Comparison of ENCODE assay signal across 8 cellular contexts in genomic region chr2:218879881-218880748, GRCh38. TPM values are rescaled to one million over a fixed set of nuclear protein-coding genes. Genes with fewer than 3 reads are reported as not detected.
DNase-seq lines count a peak whose midpoint lies in the region; ATAC-seq and TF ChIP-seq lines count a peak whose summit lies in the region.

No MANE protein-coding gene starts in this region.

- peak overlapping the region; percentile 31 for H3K27ac ChIP-seq in CD8-positive, alpha-beta memory T cell (ENCODE audit: low read depth, low read length)
- H3K27ac ChIP-seq in sigmoid colon, result no peak overlapping the region

- ATAC-seq in GM19351 (IDR thresholded peaks at IDR 0.05; ENCODE audit: unreplicated experiment) (peak; percentile 73), HG03439 (IDR thresholded peaks at IDR 0.05; ENCODE audit: unreplicated experiment) (peak; percentile 71)

- no peak for TF ChIP-seq EP300 in sigmoid colon (IDR thresholded peaks at IDR 0.05)

- no peaks in the 10 kb centered on the region for H3K9me3 ChIP-seq in CD8-positive, alpha-beta memory T cell (ENCODE audit: low read length)
- no peaks in the 10 kb centered on the region for H3K9me3 ChIP-seq in sigmoid colon

- intact Hi-C loops in sigmoid colon (cut with DNase I), result no loop called here

- H3K36me3 ChIP-seq in CD8-positive, alpha-beta memory T cell (ENCODE audit: insufficient read depth, low read length), result no peaks in the 10 kb centered on the region
- H3K36me3 ChIP-seq in sigmoid colon, result no peaks in the 10 kb centered on the region

- H3K4me1 ChIP-seq in CD8-positive, alpha-beta memory T cell (ENCODE audit: insufficient read depth, low read length), result peaks cover 42% of the 10 kb centered on the region
- peaks cover 0 to 30% (median 27%) of the 10 kb centered on the region in 4 donors for H3K4me1 ChIP-seq in sigmoid colon

- H3K4me1 Mint-ChIP-seq in CD8-positive, alpha-beta memory T cell, result peaks cover 37 to 60% (median 53%) of the 10 kb centered on the region in 3 donors

- no peaks in the 10 kb centered on the region for H3K27me3 ChIP-seq in CD8-positive, alpha-beta memory T cell (ENCODE audit: insufficient read depth, low read length, poor library complexity, severe bottlenecking)
- peaks cover 42 to 94% (median 84%) of the 10 kb centered on the region in 3 donors for H3K27me3 ChIP-seq in sigmoid colon

- CTCF ChIA-PET in CD8-positive, alpha-beta memory T cell (lab: Charles Lee), result interaction anchor here (1.0 to 23.1 kb wide), 7 partner anchors 11 to 292 kb away, joined by 3 to 1010 read pairs (median 3); partner anchors contain the start of genes BCS1L and ZNF142

- H3K27ac Mint-ChIP-seq in CD8-positive, alpha-beta memory T cell, result peak overlapping the region; percentile 83 to 96 (median 94)

- peak overlapping the region; percentile 40 for H3K4me3 ChIP-seq in CD8-positive, alpha-beta memory T cell (ENCODE audit: low read length)
- peak overlapping the region in 3 of 4 donors; percentile 14 to 21 (median 20) for H3K4me3 ChIP-seq in sigmoid colon

- peaks cover 13 to 21% of the 10 kb centered on the region in 2 donors for H3K27me3 Mint-ChIP-seq in CD8-positive, alpha-beta memory T cell

- DNase-seq in CD8-positive, alpha-beta memory T cell, result peak; percentile 83 to 96 (median 84)
- DNase-seq in activated CD4-positive, CD25-positive, alpha-beta regulatory T cell treated with anti-CD3 and anti-CD28 coated beads, Interleukin-2, amount 50 U/mL, for 72 hours, result peak; percentile 56
- DNase-seq in effector CD8-positive, alpha-beta T cell (lab: John Stamatoyannopoulos, UW), result peak; percentile 77
- no peak for DNase-seq in sigmoid colon
- DNase-seq in NCI-H774 (lab: John Stamatoyannopoulos, UW), result no peak
- DNase-seq in GDM1 (lab: John Stamatoyannopoulos, UW), result no peak

- POLR2A ChIA-PET in CD8-positive, alpha-beta memory T cell (lab: Charles Lee), result interaction anchor here (0.9 to 7.7 kb wide), 2 partner anchors 11 to 15 kb away, joined by 3 to 130 read pairs; no protein-coding TSS in a partner anchor

- no peak for TF ChIP-seq POLR2A in sigmoid colon (IDR thresholded peaks at IDR 0.05)

- peak overlapping the region; percentile 75 to 93 (median 86) for H3K4me3 Mint-ChIP-seq in CD8-positive, alpha-beta memory T cell

- H3K36me3 Mint-ChIP-seq in CD8-positive, alpha-beta memory T cell, result no peaks in the 10 kb centered on the region

- WGBS in sigmoid colon, 2 donors, result 3% methylated on average over 54 to 55 of the region's 55 CpGs

- H3K9me3 Mint-ChIP-seq in CD8-positive, alpha-beta memory T cell, result no peaks in the 10 kb centered on the region

- TF ChIP-seq CTCF in sigmoid colon (IDR thresholded peaks at IDR 0.05), result no peak

RNA-seq across cellular contexts. Expression of gene WNT10A, which starts 0.5 kb away (rescaled TPM):
- 1 to 10 TPM; 1.0 to 1.5 TPM for total RNA-seq in CD8-positive, alpha-beta memory T cell
- polyA plus RNA-seq in CD8-positive, alpha-beta memory T cell, result 1.1 TPM
- not detected for total RNA-seq in sigmoid colon
- polyA plus RNA-seq in sigmoid colon, result under 1 TPM in 1 of 3 donors, not detected in 2; 0.38 TPM

RNA-seq across cellular contexts. Expression of gene WNT6, which starts 20.5 kb away (rescaled TPM):
- under 1 TPM; 0.27 to 0.42 TPM for total RNA-seq in CD8-positive, alpha-beta memory T cell
- 0.39 TPM for polyA plus RNA-seq in CD8-positive, alpha-beta memory T cell
- 1 to 10 TPM; 2.6 to 3.9 (median 3.1) TPM for total RNA-seq in sigmoid colon
- 1 to 10 TPM in 1 of 3 donors, not detected in 2; 1.5 TPM for polyA plus RNA-seq in sigmoid colon

RNA-seq across cellular contexts. Expression of gene PRKAG3, which starts 48.5 kb away (rescaled TPM):
- not detected for total RNA-seq in CD8-positive, alpha-beta memory T cell
- not detected for polyA plus RNA-seq in CD8-positive, alpha-beta memory T cell
- total RNA-seq in sigmoid colon, result not detected
- not detected for polyA plus RNA-seq in sigmoid colon

Comparison
In these comparisons a context has a peak if more than half of its experiments do, and no peak if none do; other contexts are left out.
1. DNase-seq: peak in CD8-positive, alpha-beta memory T cell (5 of 5), activated CD4-positive, CD25-positive, alpha-beta regulatory T cell treated with anti-CD3 and anti-CD28 coated beads, Interleukin-2, amount 50 U/mL, for 72 hours (single experiment) and effector CD8-positive, alpha-beta T cell (single experiment); none in sigmoid colon (single experiment), NCI-H774 (single experiment) and GDM1 (single experiment).